In genomic region chr19:19033426-19034203, GRCh38 we compare ENCODE assay signal across 1 cellular context.
A peak's percentile ranks its signal among the peaks of the same experiment; 100 is the strongest.
TF ChIP-seq lines count a peak whose summit lies in the region.

Gene ARMC6, plus strand, starts transcription at chr19:19033603. Its CDS starts 607 bp downstream, at chr19:19034210.
Gene SUGP2, minus strand, starts transcription at chr19:19033517. Its CDS starts 2,446 bp downstream, at chr19:19031071.

TF ChIP-seq in GM12878, 131 proteins besides CTCF, POLR2A, EP300 and RAD21 (continued from another document and continues in another):
- TF ChIP-seq POLR2AphosphoS2 (IDR thresholded peaks at IDR 0.05; ENCODE audit: low read depth, low read length) (no peak), HCFC1 (IDR thresholded peaks at IDR 0.05; ENCODE audit: low read length) (peak; percentile 51), ZSCAN29 (IDR thresholded peaks at IDR 0.05) (no peak), BACH1 (IDR thresholded peaks at IDR 0.05; ENCODE audit: borderline replicate concordance) (no peak; the same call in none of the 2 replicates), WRNIP1 (IDR thresholded peaks at IDR 0.05; ENCODE audit: borderline replicate concordance, low read depth, low read length) (no peak), FOXK2 (IDR thresholded peaks at IDR 0.05) (no peak), CREB1 (IDR thresholded peaks at IDR 0.05; ENCODE audit: low read depth) (no peak), NKRF (conservative IDR thresholded peaks at IDR 0.05) (peak; percentile 97), POU2F2 (IDR thresholded peaks at IDR 0.05; ENCODE audit: borderline replicate concordance, low read depth, low read length) (peak; percentile 87; the same call in 2 of the 3 replicates), RB1 (IDR thresholded peaks at IDR 0.05; ENCODE audit: borderline replicate concordance) (no peak), TARDBP (IDR thresholded peaks at IDR 0.05; ENCODE audit: borderline replicate concordance) (0 out of 2 replicates have a peak, but pooled peaks have one; percentile 72), ZBED1 (IDR thresholded peaks at IDR 0.05; ENCODE audit: borderline replicate concordance) (no peak), BHLHE40 (IDR thresholded peaks at IDR 0.05; ENCODE audit: borderline replicate concordance in 1 of 2, low read depth in 2 of 2, low read length in 1 of 2) (peak in 1 of 2 experiments; percentile 69; a peak in 2 of 4 replicates), YY1 (IDR thresholded peaks at IDR 0.05; ENCODE audit: low read depth, low read length) (no peak), ZBTB4 (CRISPR knock-in tag; IDR thresholded peaks at IDR 0.05) (no peak), ATF7 (IDR thresholded peaks at IDR 0.05; ENCODE audit: low read depth) (no peak), MTA2 (IDR thresholded peaks at IDR 0.05; ENCODE audit: low read depth) (no peak), RFX5 (IDR thresholded peaks at IDR 0.05; ENCODE audit: low read depth, low read length) (no peak), IKZF2 (IDR thresholded peaks at IDR 0.05) (no peak), TAF1 (IDR thresholded peaks at IDR 0.05; ENCODE audit: borderline replicate concordance, low read depth, low read length) (peak; percentile 17; the same call in 1 of the 2 replicates), RCOR1 (conservative IDR thresholded peaks at IDR 0.05; ENCODE audit: low read depth, low read length) (no peak), JUND (IDR thresholded peaks at IDR 0.05; ENCODE audit: low read depth, low read length) (no peak), ELK1 (IDR thresholded peaks at IDR 0.05; ENCODE audit: low read depth, low read length) (peak; percentile 56; the same call in 1 of the 2 replicates), STAT1 (conservative IDR thresholded peaks at IDR 0.05) (no peak), GATAD2B (conservative IDR thresholded peaks at IDR 0.05; ENCODE audit: low read depth) (peak; percentile 26), TCF7 (IDR thresholded peaks at IDR 0.05; ENCODE audit: borderline replicate concordance) (no peak), EZH2 (IDR thresholded peaks at IDR 0.05; ENCODE audit: borderline replicate concordance, control insufficient read depth, low read depth, low read length) (no peak), IKZF1 (conservative IDR thresholded peaks at IDR 0.05) (peak; percentile 100), RAD51 (IDR thresholded peaks at IDR 0.05) (no peak), RELA (IDR thresholded peaks at IDR 0.05; ENCODE audit: borderline replicate concordance, partially characterized antibody) (peak; percentile 48), GABPA (IDR thresholded peaks at IDR 0.05; ENCODE audit: low read depth) (no peak), SMARCA5 (IDR thresholded peaks at IDR 0.05) (no peak), HDGF (IDR thresholded peaks at IDR 0.05) (peak; percentile 29; the same call in 1 of the 2 replicates), CEBPB (IDR thresholded peaks at IDR 0.05; ENCODE audit: borderline replicate concordance in 1 of 2, low read depth in 2 of 2, low read length in 2 of 2) (peak in 1 of 2 experiments; percentile 46; a peak in 1 of 4 replicates), FOXM1 (IDR thresholded peaks at IDR 0.05; ENCODE audit: low read depth, low read length) (no peak), SPI1 (IDR thresholded peaks at IDR 0.05; ENCODE audit: borderline replicate concordance, insufficient read depth, low read depth, low read length) (0 out of 2 replicates have a peak, but pooled peaks have one; percentile 2), SIN3A (IDR thresholded peaks at IDR 0.05; ENCODE audit: low read depth, low read length) (peak; percentile 89), KLF5 (IDR thresholded peaks at IDR 0.05; ENCODE audit: partially characterized antibody) (peak; percentile 41), HDAC6 (IDR thresholded peaks at IDR 0.05; ENCODE audit: unreplicated experiment) (no peak), ZBTB40 (IDR thresholded peaks at IDR 0.05; ENCODE audit: borderline replicate concordance) (no peak), EED (IDR thresholded peaks at IDR 0.05; ENCODE audit: low read depth) (no peak), ZNF217 (IDR thresholded peaks at IDR 0.05) (no peak), RELB (IDR thresholded peaks at IDR 0.05; ENCODE audit: low read depth) (peak; percentile 61; the same call in 1 of the 2 replicates), E2F4 (IDR thresholded peaks at IDR 0.05; ENCODE audit: low read depth, low read length) (no peak), ZZZ3 (IDR thresholded peaks at IDR 0.05; ENCODE audit: control insufficient read depth, insufficient read length, low read depth) (no peak), ETV6 (conservative IDR thresholded peaks at IDR 0.05 in 1 of 2, IDR thresholded peaks at IDR 0.05 in 1 of 2; ENCODE audit: borderline replicate concordance in 1 of 2, low read depth in 1 of 2) (no peak), ZNF24 (IDR thresholded peaks at IDR 0.05) (no peak)
- TF ChIP-seq, protein P1, sequence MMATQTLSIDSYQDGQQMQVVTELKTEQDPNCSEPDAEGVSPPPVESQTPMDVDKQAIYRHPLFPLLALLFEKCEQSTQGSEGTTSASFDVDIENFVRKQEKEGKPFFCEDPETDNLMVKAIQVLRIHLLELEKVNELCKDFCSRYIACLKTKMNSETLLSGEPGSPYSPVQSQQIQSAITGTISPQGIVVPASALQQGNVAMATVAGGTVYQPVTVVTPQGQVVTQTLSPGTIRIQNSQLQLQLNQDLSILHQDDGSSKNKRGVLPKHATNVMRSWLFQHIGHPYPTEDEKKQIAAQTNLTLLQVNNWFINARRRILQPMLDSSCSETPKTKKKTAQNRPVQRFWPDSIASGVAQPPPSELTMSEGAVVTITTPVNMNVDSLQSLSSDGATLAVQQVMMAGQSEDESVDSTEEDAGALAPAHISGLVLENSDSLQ (IDR thresholded peaks at IDR 0.05) = no peak
- TF ChIP-seq, protein P2, sequence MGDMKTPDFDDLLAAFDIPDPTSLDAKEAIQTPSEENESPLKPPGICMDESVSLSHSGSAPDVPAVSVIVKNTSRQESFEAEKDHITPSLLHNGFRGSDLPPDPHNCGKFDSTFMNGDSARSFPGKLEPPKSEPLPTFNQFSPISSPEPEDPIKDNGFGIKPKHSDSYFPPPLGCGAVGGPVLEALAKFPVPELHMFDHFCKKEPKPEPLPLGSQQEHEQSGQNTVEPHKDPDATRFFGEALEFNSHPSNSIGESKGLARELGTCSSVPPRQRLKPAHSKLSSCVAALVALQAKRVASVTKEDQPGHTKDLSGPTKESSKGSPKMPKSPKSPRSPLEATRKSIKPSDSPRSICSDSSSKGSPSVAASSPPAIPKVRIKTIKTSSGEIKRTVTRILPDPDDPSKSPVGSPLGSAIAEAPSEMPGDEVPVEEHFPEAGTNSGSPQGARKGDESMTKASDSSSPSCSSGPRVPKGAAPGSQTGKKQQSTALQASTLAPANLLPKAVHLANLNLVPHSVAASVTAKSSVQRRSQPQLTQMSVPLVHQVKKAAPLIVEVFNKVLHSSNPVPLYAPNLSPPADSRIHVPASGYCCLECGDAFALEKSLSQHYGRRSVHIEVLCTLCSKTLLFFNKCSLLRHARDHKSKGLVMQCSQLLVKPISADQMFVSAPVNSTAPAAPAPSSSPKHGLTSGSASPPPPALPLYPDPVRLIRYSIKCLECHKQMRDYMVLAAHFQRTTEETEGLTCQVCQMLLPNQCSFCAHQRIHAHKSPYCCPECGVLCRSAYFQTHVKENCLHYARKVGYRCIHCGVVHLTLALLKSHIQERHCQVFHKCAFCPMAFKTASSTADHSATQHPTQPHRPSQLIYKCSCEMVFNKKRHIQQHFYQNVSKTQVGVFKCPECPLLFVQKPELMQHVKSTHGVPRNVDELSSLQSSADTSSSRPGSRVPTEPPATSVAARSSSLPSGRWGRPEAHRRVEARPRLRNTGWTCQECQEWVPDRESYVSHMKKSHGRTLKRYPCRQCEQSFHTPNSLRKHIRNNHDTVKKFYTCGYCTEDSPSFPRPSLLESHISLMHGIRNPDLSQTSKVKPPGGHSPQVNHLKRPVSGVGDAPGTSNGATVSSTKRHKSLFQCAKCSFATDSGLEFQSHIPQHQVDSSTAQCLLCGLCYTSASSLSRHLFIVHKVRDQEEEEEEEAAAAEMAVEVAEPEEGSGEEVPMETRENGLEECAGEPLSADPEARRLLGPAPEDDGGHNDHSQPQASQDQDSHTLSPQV (IDR thresholded peaks at IDR 0.05) = no peak
